ENCODE assay signal across 18 cellular contexts in the genomic region with DNA sequence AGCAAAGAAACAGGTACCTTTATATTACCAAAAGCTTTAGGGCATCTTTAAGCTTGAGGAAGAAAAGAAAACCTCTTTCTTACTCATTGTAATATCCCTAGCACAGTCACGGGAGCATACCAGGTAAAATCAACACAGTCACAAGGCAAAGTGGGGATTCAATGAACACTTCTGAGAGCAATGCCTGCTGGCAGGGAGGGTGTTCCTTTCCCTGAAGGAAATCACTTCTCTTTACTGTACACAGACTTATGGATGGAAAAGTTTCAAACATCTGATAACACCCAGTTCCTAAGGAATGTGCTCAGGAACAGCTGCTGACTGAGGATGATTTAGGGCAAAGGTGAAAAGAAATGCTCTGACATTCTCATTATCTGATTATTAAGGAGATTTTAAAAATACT.
DNase-seq lines count a peak whose midpoint lies in the region; ATAC-seq, FAIRE-seq and TF ChIP-seq lines count a peak whose summit lies in the region.
"Had no signal": no experiment of that assay in that cellular context is flagged by ENCODE, and none has a peak within 500 bp of the region (broad histone marks: within the 10 kb centered on the region; RNA-seq: fewer than 3 reads in every experiment).

No MANE protein-coding gene starts in this region.

- TF ChIP-seq CTCF in fibroblast of pulmonary artery (IDR thresholded peaks at IDR 0.05; ENCODE audit: low read length, missing control alignments) (no peak), pancreas (IDR thresholded peaks at IDR 0.05) (no peak), GM10266 (IDR thresholded peaks at IDR 0.05; ENCODE audit: control insufficient read depth, insufficient read depth, low read depth, missing control alignments) (no peak)

- H3K9me3 ChIP-seq in SJCRH30 (replicated peaks) (no peaks in the 10 kb centered on the region), pancreas (no peaks in the 10 kb centered on the region)

- intact Hi-C loops in pancreas (cut with DNase I), result no loop called here

- H3K27ac ChIP-seq in SJCRH30, result no peak overlapping the region
- H3K27ac ChIP-seq in pancreas, result no peak overlapping the region
- H3K27ac ChIP-seq: neural progenitor cell had no signal

- H3K36me3 ChIP-seq in SJCRH30, result no peaks in the 10 kb centered on the region
- H3K36me3 ChIP-seq in pancreas, result no peaks in the 10 kb centered on the region
- H3K36me3 ChIP-seq: neural progenitor cell had no signal

- FAIRE-seq in GM19239 (lab: Jason Lieb, UNC) (peak; percentile 4), pancreas (lab: Jason Lieb, UNC) (no peak)
- FAIRE-seq: D721Med had no signal

- H3K27me3 ChIP-seq in SJCRH30 (no peaks in the 10 kb centered on the region), pancreas (no peaks in the 10 kb centered on the region)
- H3K27me3 ChIP-seq: neural progenitor cell had no signal

- H3K4me1 ChIP-seq in SJCRH30 (peaks cover 19% of the 10 kb centered on the region), pancreas (peaks cover 6 to 19% (median 8%) of the 10 kb centered on the region in 3 donors)

- WGBS in pancreas, 2 donors, result 29 to 43% methylated on average over 1 of the region's 1 CpG

- DNase-seq in GM19239 (ENCODE audit: insufficient read length, low spot score) (no peak), SJCRH30 (peak; percentile 7 to 30), fibroblast of pulmonary artery (ENCODE audit: low read depth) (peak; percentile 32), pancreas (no peak), GM10266 (ENCODE audit: extremely low spot score) (no peak), HuH-7 (ENCODE audit: low spot score) (no peak)
- DNase-seq: activated CD4-positive, alpha-beta T cell treated with anti-CD3 and anti-CD28 coated beads, Interleukin-2, amount 50 U/mL, for 4 hours; AML-193; amniotic stem cell; left ventricle myocardium superior; NCI-H1048; right cardiac atrium; SIG-M5; stimulated activated CD4-positive, alpha-beta T cell treated with anti-CD3 and anti-CD28 coated beads, Interleukin-4, amount 100 ng/mL, for 1 hour had no signal

- no peak overlapping the region for H3K4me3 ChIP-seq in SJCRH30
- H3K4me3 ChIP-seq in fibroblast of pulmonary artery (replicated peaks; ENCODE audit: low read depth, low read length), result no peak overlapping the region
- H3K4me3 ChIP-seq in pancreas, result no peak overlapping the region
- H3K4me3 ChIP-seq: neural progenitor cell had no signal

- ATAC-seq in pancreas, result peak in 3 of 4 donors; percentile 58 to 75 (median 66)
- ATAC-seq in HG03469 (IDR thresholded peaks at IDR 0.05; ENCODE audit: unreplicated experiment), result no peak
- ATAC-seq in GM18873 (IDR thresholded peaks at IDR 0.05; ENCODE audit: low FRiP score, unreplicated experiment), result no peak
- ATAC-seq: left ventricle myocardium superior, right cardiac atrium had no signal

Comparison
In these comparisons a context has a peak if more than half of its experiments do, and no peak if none do; other contexts are left out.
1. DNase-seq: peak in SJCRH30 (2 of 2) and fibroblast of pulmonary artery (single experiment); none in GM19239 (single experiment), pancreas (0 of 6), GM10266 (single experiment) and HuH-7 (single experiment).
2. ATAC-seq: peak in pancreas (3 of 4); none in HG03469 (single experiment) and GM18873 (single experiment).